26 cellular contexts compared by ENCODE assay signal in genomic region chr6:164569503-164569902, GRCh38.
"Had no signal": no experiment of that assay in that cellular context is flagged by ENCODE, and none has a peak within 500 bp of the region (broad histone marks: within the 10 kb centered on the region; RNA-seq: fewer than 3 reads in every experiment).

No MANE protein-coding gene starts in this region.

- H3K4me3 ChIP-seq: colonic mucosa, esophagus muscularis mucosa, gastroesophageal sphincter, heart left ventricle, hepatocyte, left lung, prostate gland, sigmoid colon, stomach, thyroid gland, vagina had no signal

- H3K36me3 ChIP-seq: colonic mucosa, esophagus muscularis mucosa, gastroesophageal sphincter, heart left ventricle, left lung, prostate gland, sigmoid colon, stomach, thyroid gland, vagina had no signal

- H3K27me3 Mint-ChIP-seq: dendritic cell treated with granulocyte-macrophage colony-stimulating factor and Interleukin-4, amounts not matched to agents 40 ng/mL and 50 ng/mL, for 4 days; naive thymus-derived CD4-positive, alpha-beta T cell had no signal

- H3K4me2 ChIP-seq: hepatocyte had no signal

- H3K4me1 Mint-ChIP-seq: naive thymus-derived CD4-positive, alpha-beta T cell; stimulated activated effector memory CD8-positive, alpha-beta T cell treated with anti-CD3 and anti-CD28 coated beads, Interleukin-12 subunit alpha, Interleukin-12 subunit beta, amount 100 ng/mL, for 72 hours had no signal

- H3K27ac ChIP-seq: colonic mucosa, esophagus muscularis mucosa, foreskin keratinocyte, gastroesophageal sphincter, heart left ventricle, hepatocyte, left lung, prostate gland, sigmoid colon, stomach, thyroid gland, vagina had no signal

- DNase-seq: colonic mucosa; effector CD8-positive, alpha-beta T cell; foreskin keratinocyte; heart left ventricle; left cardiac atrium; left lung; mesendoderm; midbrain; naive thymus-derived CD4-positive, alpha-beta T cell; nephron progenitor cell; nucleus accumbens; right cardiac atrium; sigmoid colon; stimulated activated CD4-positive, alpha-beta T cell treated with anti-CD3 and anti-CD28 coated beads, Interleukin-2, amount 100 ng/mL, for 24 hours; stimulated activated CD4-positive, alpha-beta T cell treated with anti-CD3 and anti-CD28 coated beads, Interleukin-4, amount 100 ng/mL, for 24 hours; stimulated activated naive CD4-positive, alpha-beta T cell treated with Interleukin-2 at 50 U/mL for 16 hours; stomach; thyroid gland; trophoblast cell had no signal

- H2AFZ ChIP-seq: hepatocyte had no signal

- H3K4me1 ChIP-seq: colonic mucosa, esophagus muscularis mucosa, foreskin keratinocyte, gastroesophageal sphincter, left lung, prostate gland, sigmoid colon, stomach, thyroid gland, vagina had no signal

- H3K79me2 ChIP-seq: hepatocyte had no signal

- H3K36me3 Mint-ChIP-seq: naive thymus-derived CD4-positive, alpha-beta T cell; stimulated activated effector memory CD8-positive, alpha-beta T cell treated with anti-CD3 and anti-CD28 coated beads, Interleukin-12 subunit alpha, Interleukin-12 subunit beta, amount 100 ng/mL, for 72 hours had no signal

- H3K4me3 Mint-ChIP-seq: dendritic cell treated with granulocyte-macrophage colony-stimulating factor and Interleukin-4, amounts not matched to agents 40 ng/mL and 50 ng/mL, for 4 days; naive thymus-derived CD4-positive, alpha-beta T cell; nephron progenitor cell; stimulated activated effector memory CD8-positive, alpha-beta T cell treated with anti-CD3 and anti-CD28 coated beads, Interleukin-12 subunit alpha, Interleukin-12 subunit beta, amount 100 ng/mL, for 72 hours had no signal

- H3K27ac Mint-ChIP-seq: dendritic cell treated with granulocyte-macrophage colony-stimulating factor and Interleukin-4, amounts not matched to agents 40 ng/mL and 50 ng/mL, for 4 days; naive thymus-derived CD4-positive, alpha-beta T cell; stimulated activated effector memory CD8-positive, alpha-beta T cell treated with anti-CD3 and anti-CD28 coated beads, Interleukin-12 subunit alpha, Interleukin-12 subunit beta, amount 100 ng/mL, for 72 hours had no signal

- ATAC-seq: foreskin keratinocyte; gastroesophageal sphincter; heart left ventricle; left cardiac atrium; left lung; naive thymus-derived CD4-positive, alpha-beta T cell; right cardiac atrium; stimulated activated effector memory CD8-positive, alpha-beta T cell treated with anti-CD3 and anti-CD28 coated beads, Interleukin-12 subunit alpha, Interleukin-12 subunit beta, amount 100 ng/mL, for 72 hours had no signal

- H3K27me3 ChIP-seq: colonic mucosa, esophagus muscularis mucosa, foreskin keratinocyte, gastroesophageal sphincter, heart left ventricle, hepatocyte, left lung, sigmoid colon, stomach, thyroid gland, vagina had no signal

- H3K9me3 ChIP-seq: colonic mucosa, esophagus muscularis mucosa, gastroesophageal sphincter, heart left ventricle, prostate gland, sigmoid colon, thyroid gland, vagina had no signal
